Comparison of ENCODE assay signal across 25 cellular contexts in genomic region chr7:41294556-41295454, GRCh38.
"Had no signal": no experiment of that assay in that cellular context is flagged by ENCODE, and none has a peak within 500 bp of the region (broad histone marks: within the 10 kb centered on the region; RNA-seq: fewer than 3 reads in every experiment).

No MANE protein-coding gene starts in this region.

- H3K36me3 Mint-ChIP-seq: naive thymus-derived CD8-positive, alpha-beta T cell; stimulated activated effector memory CD8-positive, alpha-beta T cell treated with anti-CD3 and anti-CD28 coated beads, Interleukin-12 subunit alpha, Interleukin-12 subunit beta, amount 100 ng/mL, for 72 hours had no signal

- H3K9me3 Mint-ChIP-seq: dendritic cell treated with granulocyte-macrophage colony-stimulating factor and Interleukin-4, amounts not matched to agents 40 ng/mL and 50 ng/mL, for 4 days; endodermal cell; nephron progenitor cell had no signal

- H3K4me3 Mint-ChIP-seq: dendritic cell treated with granulocyte-macrophage colony-stimulating factor and Interleukin-4, amounts not matched to agents 40 ng/mL and 50 ng/mL, for 4 days; endodermal cell; naive thymus-derived CD8-positive, alpha-beta T cell; nephron progenitor cell; stimulated activated effector memory CD8-positive, alpha-beta T cell treated with anti-CD3 and anti-CD28 coated beads, Interleukin-12 subunit alpha, Interleukin-12 subunit beta, amount 100 ng/mL, for 72 hours had no signal

- H3K27me3 ChIP-seq: colonic mucosa, esophagus muscularis mucosa, foreskin keratinocyte, gastroesophageal sphincter, right atrium auricular region, sigmoid colon, stomach, thyroid gland, vagina had no signal

- FAIRE-seq: endothelial cell of umbilical vein, keratinocyte had no signal

- H3K9me3 ChIP-seq: colonic mucosa, esophagus muscularis mucosa, gastroesophageal sphincter, left ventricle myocardium inferior, lower lobe of right lung, prostate gland, right atrium auricular region, sigmoid colon, stomach, thyroid gland, vagina had no signal

- H3K4me1 Mint-ChIP-seq: endodermal cell; naive thymus-derived CD8-positive, alpha-beta T cell; nephron progenitor cell; stimulated activated effector memory CD8-positive, alpha-beta T cell treated with anti-CD3 and anti-CD28 coated beads, Interleukin-12 subunit alpha, Interleukin-12 subunit beta, amount 100 ng/mL, for 72 hours had no signal

- H3K4me3 ChIP-seq: colonic mucosa, esophagus muscularis mucosa, gastroesophageal sphincter, left ventricle myocardium inferior, lower lobe of right lung, prostate gland, right atrium auricular region, sigmoid colon, stomach, thyroid gland, vagina had no signal

- H3K36me3 ChIP-seq: colonic mucosa, esophagus muscularis mucosa, gastroesophageal sphincter, left ventricle myocardium inferior, lower lobe of right lung, prostate gland, right atrium auricular region, sigmoid colon, stomach, thyroid gland, vagina had no signal

- H3K27ac Mint-ChIP-seq: dendritic cell treated with granulocyte-macrophage colony-stimulating factor and Interleukin-4, amounts not matched to agents 40 ng/mL and 50 ng/mL, for 4 days; endodermal cell; naive thymus-derived CD8-positive, alpha-beta T cell; nephron progenitor cell; stimulated activated effector memory CD8-positive, alpha-beta T cell treated with anti-CD3 and anti-CD28 coated beads, Interleukin-12 subunit alpha, Interleukin-12 subunit beta, amount 100 ng/mL, for 72 hours had no signal

- DNase-seq: colonic mucosa; effector CD8-positive, alpha-beta T cell; endodermal cell; foreskin keratinocyte; left ventricle myocardium inferior; lower lobe of right lung; naive thymus-derived CD8-positive, alpha-beta T cell; nephron progenitor cell; nucleus accumbens; sigmoid colon; stimulated activated CD4-positive, alpha-beta T cell treated with anti-CD3 and anti-CD28 coated beads, Interleukin-2, amount 100 ng/mL, for 24 hours; stimulated activated CD4-positive, alpha-beta T cell treated with anti-CD3 and anti-CD28 coated beads, Interleukin-4, amount 100 ng/mL, for 24 hours; stimulated activated naive CD4-positive, alpha-beta T cell treated with Interleukin-2 at 50 U/mL for 16 hours; stomach; thyroid gland; trophoblast cell had no signal

- H3K4me1 ChIP-seq: colonic mucosa, esophagus muscularis mucosa, gastroesophageal sphincter, left ventricle myocardium inferior, lower lobe of right lung, prostate gland, right atrium auricular region, sigmoid colon, stomach, thyroid gland, vagina had no signal

- ATAC-seq: foreskin keratinocyte; gastroesophageal sphincter; lower lobe of right lung; naive thymus-derived CD8-positive, alpha-beta T cell; stimulated activated effector memory CD8-positive, alpha-beta T cell treated with anti-CD3 and anti-CD28 coated beads, Interleukin-12 subunit alpha, Interleukin-12 subunit beta, amount 100 ng/mL, for 72 hours had no signal

- H3K27ac ChIP-seq: colonic mucosa, esophagus muscularis mucosa, foreskin keratinocyte, gastroesophageal sphincter, left ventricle myocardium inferior, lower lobe of right lung, prostate gland, right atrium auricular region, sigmoid colon, stomach, thyroid gland, vagina had no signal

- H3K27me3 Mint-ChIP-seq: dendritic cell treated with granulocyte-macrophage colony-stimulating factor and Interleukin-4, amounts not matched to agents 40 ng/mL and 50 ng/mL, for 4 days; naive thymus-derived CD8-positive, alpha-beta T cell had no signal
